2 cellular contexts compared by ENCODE assay signal in the genomic region with DNA sequence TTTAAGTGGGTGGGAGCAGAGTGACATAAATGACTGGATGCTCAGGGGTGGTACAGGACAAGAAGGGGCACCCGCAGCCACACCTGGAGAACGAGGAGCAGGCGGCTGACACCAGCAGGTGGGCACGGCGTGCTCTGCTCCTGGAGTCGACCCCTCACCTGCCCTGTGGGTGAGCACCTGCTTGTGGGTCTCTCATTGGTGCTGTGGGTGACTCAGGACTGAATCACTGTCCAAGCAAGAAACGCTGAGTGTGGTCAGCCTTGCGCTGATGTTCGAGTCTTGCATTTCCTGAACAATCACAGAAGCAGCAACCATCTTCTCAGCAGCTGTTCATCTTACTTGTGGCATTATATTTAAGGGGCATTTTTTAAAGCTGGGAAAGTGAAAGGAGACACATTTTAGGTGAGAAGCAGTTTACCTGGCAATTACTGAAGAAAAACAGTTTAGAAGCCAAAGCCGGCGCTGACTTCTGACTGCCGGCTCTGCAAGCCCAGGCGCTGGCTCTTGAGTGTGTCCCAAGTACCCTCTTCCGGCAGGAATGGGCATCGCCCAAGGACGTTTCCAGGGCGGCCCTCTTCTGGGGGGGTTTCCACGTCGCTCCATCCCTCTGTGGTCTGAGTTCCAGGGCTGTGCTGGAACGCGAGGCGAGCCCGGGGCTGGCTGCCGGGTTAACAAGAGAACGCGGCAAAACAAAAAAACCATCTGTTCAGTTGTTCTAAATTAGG.
TF ChIP-seq lines count a peak whose summit lies in the region.

No MANE protein-coding gene starts in this region.

TF ChIP-seq in K562, 482 proteins besides CTCF, POLR2A, EP300 and RAD21:
- TF ChIP-seq MEF2A (IDR thresholded peaks at IDR 0.05; ENCODE audit: control insufficient read depth, low read depth, low read length) (no peak), GTF2F1 (IDR thresholded peaks at IDR 0.05; ENCODE audit: low read depth, low read length) (no peak), MTA1 (IDR thresholded peaks at IDR 0.05; ENCODE audit: borderline replicate concordance) (no peak), NFE2L1 (tag; IDR thresholded peaks at IDR 0.05; ENCODE audit: borderline replicate concordance, low read depth) (no peak), FOXK2 (conservative IDR thresholded peaks at IDR 0.05 in 1 of 2, IDR thresholded peaks at IDR 0.05 in 1 of 2; ENCODE audit: low read depth in 2 of 2) (no peak), SMARCA4 (IDR thresholded peaks at IDR 0.05) (no peak), ELF1 (tag; IDR thresholded peaks at IDR 0.05) (no peak), CHCHD3 (CRISPR knock-in tag; IDR thresholded peaks at IDR 0.05) (no peak), PCBP2 (IDR thresholded peaks at IDR 0.05; ENCODE audit: low read depth, low read length, poor library complexity, severe bottlenecking) (no peak)
- TF ChIP-seq, protein P1, sequence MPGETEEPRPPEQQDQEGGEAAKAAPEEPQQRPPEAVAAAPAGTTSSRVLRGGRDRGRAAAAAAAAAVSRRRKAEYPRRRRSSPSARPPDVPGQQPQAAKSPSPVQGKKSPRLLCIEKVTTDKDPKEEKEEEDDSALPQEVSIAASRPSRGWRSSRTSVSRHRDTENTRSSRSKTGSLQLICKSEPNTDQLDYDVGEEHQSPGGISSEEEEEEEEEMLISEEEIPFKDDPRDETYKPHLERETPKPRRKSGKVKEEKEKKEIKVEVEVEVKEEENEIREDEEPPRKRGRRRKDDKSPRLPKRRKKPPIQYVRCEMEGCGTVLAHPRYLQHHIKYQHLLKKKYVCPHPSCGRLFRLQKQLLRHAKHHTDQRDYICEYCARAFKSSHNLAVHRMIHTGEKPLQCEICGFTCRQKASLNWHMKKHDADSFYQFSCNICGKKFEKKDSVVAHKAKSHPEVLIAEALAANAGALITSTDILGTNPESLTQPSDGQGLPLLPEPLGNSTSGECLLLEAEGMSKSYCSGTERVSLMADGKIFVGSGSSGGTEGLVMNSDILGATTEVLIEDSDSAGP (CRISPR knock-in tag; IDR thresholded peaks at IDR 0.05) = no peak

TF ChIP-seq in HepG2, 621 proteins besides CTCF, POLR2A, EP300 and RAD21:
- no peak for TF ChIP-seq ZNF33B (CRISPR knock-in tag; IDR thresholded peaks at IDR 0.05)
- TF ChIP-seq KDM5A (IDR thresholded peaks at IDR 0.05; ENCODE audit: borderline replicate concordance, low read length) = no peak
- no peak for TF ChIP-seq NFATC3 (CRISPR knock-in tag; IDR thresholded peaks at IDR 0.05)
- TF ChIP-seq, protein P2, sequence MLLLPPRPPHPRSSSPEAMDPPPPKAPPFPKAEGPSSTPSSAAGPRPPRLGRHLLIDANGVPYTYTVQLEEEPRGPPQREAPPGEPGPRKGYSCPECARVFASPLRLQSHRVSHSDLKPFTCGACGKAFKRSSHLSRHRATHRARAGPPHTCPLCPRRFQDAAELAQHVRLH (CRISPR knock-in tag; IDR thresholded peaks at IDR 0.05; ENCODE audit: borderline replicate concordance, low read depth) = no peak
- TF ChIP-seq ZNF33A (CRISPR knock-in tag; IDR thresholded peaks at IDR 0.05; ENCODE audit: borderline replicate concordance) = no peak
- no peak for TF ChIP-seq ZNF3 (CRISPR knock-in tag; IDR thresholded peaks at IDR 0.05)
- no peak for TF ChIP-seq SRF (IDR thresholded peaks at IDR 0.05; ENCODE audit: low read depth, low read length)
- no peak for TF ChIP-seq ZNF792 (CRISPR knock-in tag; IDR thresholded peaks at IDR 0.05)
- TF ChIP-seq, protein P3, sequence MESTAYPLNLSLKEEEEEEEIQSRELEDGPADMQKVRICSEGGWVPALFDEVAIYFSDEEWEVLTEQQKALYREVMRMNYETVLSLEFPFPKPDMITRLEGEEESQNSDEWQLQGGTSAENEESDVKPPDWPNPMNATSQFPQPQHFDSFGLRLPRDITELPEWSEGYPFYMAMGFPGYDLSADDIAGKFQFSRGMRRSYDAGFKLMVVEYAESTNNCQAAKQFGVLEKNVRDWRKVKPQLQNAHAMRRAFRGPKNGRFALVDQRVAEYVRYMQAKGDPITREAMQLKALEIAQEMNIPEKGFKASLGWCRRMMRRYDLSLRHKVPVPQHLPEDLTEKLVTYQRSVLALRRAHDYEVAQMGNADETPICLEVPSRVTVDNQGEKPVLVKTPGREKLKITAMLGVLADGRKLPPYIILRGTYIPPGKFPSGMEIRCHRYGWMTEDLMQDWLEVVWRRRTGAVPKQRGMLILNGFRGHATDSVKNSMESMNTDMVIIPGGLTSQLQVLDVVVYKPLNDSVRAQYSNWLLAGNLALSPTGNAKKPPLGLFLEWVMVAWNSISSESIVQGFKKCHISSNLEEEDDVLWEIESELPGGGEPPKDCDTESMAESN (CRISPR knock-in tag; conservative IDR thresholded peaks at IDR 0.05) = no peak
- TF ChIP-seq CEBPG (CRISPR knock-in tag; IDR thresholded peaks at IDR 0.05) = no peak
- no peak for TF ChIP-seq ZNF136 (CRISPR knock-in tag; IDR thresholded peaks at IDR 0.05; ENCODE audit: low read depth)
